ENCODE assay signal across 22 cellular contexts in genomic region chr16:88844412-88845118, GRCh38. TPM values are rescaled to one million over a fixed set of nuclear protein-coding genes. Genes with fewer than 3 reads are reported as not detected.
DNase-seq lines count a peak whose midpoint lies in the region; FAIRE-seq and TF ChIP-seq lines count a peak whose summit lies in the region.
"Had no signal": no experiment of that assay in that cellular context is flagged by ENCODE, and none has a peak within 500 bp of the region (broad histone marks: within the 10 kb centered on the region; RNA-seq: fewer than 3 reads in every experiment).

No MANE protein-coding gene starts in this region.

- no peak overlapping the region for H2BK15ac ChIP-seq in neuronal stem cell (ENCODE audit: low read length)

- H3K18ac ChIP-seq in neuronal stem cell (ENCODE audit: low read length) = no peak overlapping the region

- DNase-seq in NCI-H2171 treated with DMSO at 0.1 percent for 48 hours (lab: John Stamatoyannopoulos, UW) (peak; percentile 5), NCI-H2171 (lab: John Stamatoyannopoulos, UW) (no peak), chondrocyte (ENCODE audit: low spot score) (no peak), neuronal stem cell (ENCODE audit: low spot score) (no peak), COR-L47 (lab: John Stamatoyannopoulos, UW) (no peak), ovary (no peak), urothelium cell line (ENCODE audit: low spot score) (no peak)
- DNase-seq: activated B cell treated with CpG ODN at 0.5 μM for 24 hours; activated CD8-positive, alpha-beta T cell treated with anti-CD3 and anti-CD28 coated beads, Interleukin-2, amount 10 ng/mL, durations not matched to agents 7 days and 5 days; CD4-positive, CD25-positive, alpha-beta regulatory T cell; EL; IMR-90; left ventricle myocardium inferior; NCI-H1092 treated with DMSO at 0.1 percent for 48 hours had no signal

- H2AK5ac ChIP-seq in neuronal stem cell (ENCODE audit: low read depth, low read length) = no peak overlapping the region

- no CpG with 5 or more reads among the region's 17 CpGs for whole genome bisulfite sequencing in neuronal stem cell (ENCODE audit: extremely low coverage in 2 of 2, insufficient read length in 2 of 2, insufficient replicate concordance in 1 of 2), 2 donors
- WGBS in ovary, 3 donors = 73 to 81% (median 74%) methylated on average over 17 of the region's 17 CpGs

- H2BK12ac ChIP-seq in neuronal stem cell (ENCODE audit: low read length) = no peak overlapping the region

- H3K27me3 ChIP-seq in neuronal stem cell (ENCODE audit: control insufficient read depth in 3 of 3, insufficient read depth in 3 of 3, low read depth in 1 of 3, low read length in 3 of 3) = no peaks in the 10 kb centered on the region
- no peaks in the 10 kb centered on the region for H3K27me3 ChIP-seq in ovary
- H3K27me3 ChIP-seq: tibial nerve had no signal

- no peaks in the 10 kb centered on the region for H3K9me3 ChIP-seq in neuronal stem cell (replicated peaks in 1 of 2; ENCODE audit: control insufficient read depth in 2 of 2, insufficient read depth in 1 of 2, low read depth in 1 of 2, low read length in 2 of 2)
- no peaks in the 10 kb centered on the region for H3K9me3 ChIP-seq in ovary
- H3K9me3 ChIP-seq: HAP-1, left ventricle myocardium inferior, tibial nerve had no signal

- H3K27me3 Mint-ChIP-seq in chondrocyte (ENCODE audit: low read depth) = no peaks in the 10 kb centered on the region
- H3K27me3 Mint-ChIP-seq: activated B cell treated with CpG ODN at 0.5 μM for 24 hours; CD4-positive, CD25-positive, alpha-beta regulatory T cell; central memory CD8-positive, alpha-beta T cell had no signal

- H4K91ac ChIP-seq in neuronal stem cell (ENCODE audit: low read depth, low read length, poor library complexity) = no peak overlapping the region

- no peak overlapping the region for H3K4me3 Mint-ChIP-seq in chondrocyte (ENCODE audit: unreplicated experiment)
- H3K4me3 Mint-ChIP-seq: activated B cell treated with CpG ODN at 0.5 μM for 24 hours; activated CD8-positive, alpha-beta T cell treated with anti-CD3 and anti-CD28 coated beads, Interleukin-2, amount 10 ng/mL, durations not matched to agents 7 days and 5 days; CD4-positive, CD25-positive, alpha-beta regulatory T cell; central memory CD8-positive, alpha-beta T cell; T-helper 1 cell treated with Interleukin-12 subunit alpha and Interleukin-12 subunit beta and Interleukin-4 antibody, amounts not matched to agents 30 μg/mL and 1 μg/mL, for 36 hours had no signal

- TF ChIP-seq POLR2A in ovary (IDR thresholded peaks at IDR 0.05) = no peak

- no peak overlapping the region for H3K27ac ChIP-seq in neuronal stem cell (replicated peaks; ENCODE audit: low read length)
- H3K27ac ChIP-seq in ovary = no peak overlapping the region
- H3K27ac ChIP-seq: left ventricle myocardium inferior, tibial nerve had no signal

- H4K8ac ChIP-seq in neuronal stem cell (ENCODE audit: low read depth, low read length) = peak overlapping the region; percentile 65

- intact Hi-C loops in ovary (cut with DNase I) = no loop called here

- TF ChIP-seq EP300 in ovary (IDR thresholded peaks at IDR 0.05) = no peak

- H3K4me1 Mint-ChIP-seq in chondrocyte (ENCODE audit: low read depth) = no peaks in the 10 kb centered on the region
- H3K4me1 Mint-ChIP-seq: central memory CD8-positive, alpha-beta T cell had no signal

- no peaks in the 10 kb centered on the region for H3K9me3 Mint-ChIP-seq in chondrocyte (ENCODE audit: low read depth)
- H3K9me3 Mint-ChIP-seq: activated B cell treated with CpG ODN at 0.5 μM for 24 hours; CD4-positive, CD25-positive, alpha-beta regulatory T cell; central memory CD8-positive, alpha-beta T cell; T-helper 1 cell treated with Interleukin-12 subunit alpha and Interleukin-12 subunit beta and Interleukin-4 antibody, amounts not matched to agents 30 μg/mL and 1 μg/mL, for 36 hours had no signal

- peaks cover 4% of the 10 kb centered on the region for H3K79me1 ChIP-seq in neuronal stem cell (ENCODE audit: low read depth, low read length)

- H3K36me3 ChIP-seq in neuronal stem cell (replicated peaks in 1 of 2; ENCODE audit: control insufficient read depth in 2 of 2, insufficient read depth in 2 of 2, low read length in 2 of 2) (peaks cover 0 to 4% of the 10 kb centered on the region in 2 donors), ovary (no peaks in the 10 kb centered on the region)
- H3K36me3 ChIP-seq: HAP-1 had no signal

- FAIRE-seq in urothelium cell line (lab: Jason Lieb, UNC) = no peak
- FAIRE-seq: A204.1, endometrium had no signal

- H3K4me1 ChIP-seq in neuronal stem cell (ENCODE audit: control insufficient read depth in 2 of 2, insufficient read depth in 1 of 2, low read depth in 1 of 2, low read length in 2 of 2) = no peaks in the 10 kb centered on the region
- no peaks in the 10 kb centered on the region for H3K4me1 ChIP-seq in ovary (ENCODE audit: insufficient read depth)
- H3K4me1 ChIP-seq: HAP-1, left ventricle myocardium inferior, tibial nerve had no signal

- no peak overlapping the region for H2BK120ac ChIP-seq in neuronal stem cell (ENCODE audit: low read depth, low read length)

- no peak overlapping the region for H3K9ac ChIP-seq in neuronal stem cell (ENCODE audit: low read depth, low read length, poor library complexity)

- H2AFZ ChIP-seq in neuronal stem cell (ENCODE audit: low read length) = no peak overlapping the region

- peak overlapping the region; percentile 29 for H2BK5ac ChIP-seq in neuronal stem cell (ENCODE audit: low read length)

- H3K4ac ChIP-seq in neuronal stem cell (ENCODE audit: low read length) = no peak overlapping the region

- H3K4me2 ChIP-seq in neuronal stem cell (ENCODE audit: insufficient read depth, low read length, poor library complexity, severe bottlenecking) = no peak overlapping the region

- H3K27ac Mint-ChIP-seq in chondrocyte (ENCODE audit: unreplicated experiment) = no peak overlapping the region
- H3K27ac Mint-ChIP-seq: activated B cell treated with CpG ODN at 0.5 μM for 24 hours; activated CD8-positive, alpha-beta T cell treated with anti-CD3 and anti-CD28 coated beads, Interleukin-2, amount 10 ng/mL, durations not matched to agents 7 days and 5 days; CD4-positive, CD25-positive, alpha-beta regulatory T cell; T-helper 1 cell treated with Interleukin-12 subunit alpha and Interleukin-12 subunit beta and Interleukin-4 antibody, amounts not matched to agents 30 μg/mL and 1 μg/mL, for 36 hours had no signal

- no peak overlapping the region for H3K4me3 ChIP-seq in neuronal stem cell (ENCODE audit: low read length in 2 of 2)
- H3K4me3 ChIP-seq in ovary = no peak overlapping the region
- H3K4me3 ChIP-seq: HAP-1, left ventricle myocardium inferior, tibial nerve had no signal

- peaks cover 8% of the 10 kb centered on the region for H3K36me3 Mint-ChIP-seq in chondrocyte (ENCODE audit: low read depth)

- H3K14ac ChIP-seq in neuronal stem cell (ENCODE audit: low read length) = no peak overlapping the region

- no peak overlapping the region for H3K23ac ChIP-seq in neuronal stem cell (ENCODE audit: low read depth, low read length, poor library complexity)

- TF ChIP-seq CTCF in LNCAP (IDR thresholded peaks at IDR 0.05) (peak; percentile 50), chondrocyte (IDR thresholded peaks at IDR 0.05) (peak; percentile 17), ovary (IDR thresholded peaks at IDR 0.05) (no peak)

RNA-seq across cellular contexts. Expression of gene GALNS, which starts 12.2 kb away (rescaled TPM):
- total RNA-seq in chondrocyte (34.1 to 36.6 TPM (median 34.6 TPM) in 3 replicates), ovary (10 to 100 TPM; 14.1 to 30.1 (median 21.6) TPM)
- polyA plus RNA-seq in neuronal stem cell (2013, experiment 1 of 2) = 9.6 TPM
- polyA plus RNA-seq in neuronal stem cell (2013, experiment 2 of 2) = 9.1 TPM
- polyA plus RNA-seq in ovary = 10 to 100 TPM; 14.0 to 40.4 TPM

RNA-seq across cellular contexts. Expression of gene TRAPPC2L, which starts 12.4 kb away (rescaled TPM):
- total RNA-seq in chondrocyte (42.7 to 55.8 TPM (median 52.5 TPM) in 3 replicates), ovary (10 to 100 TPM; 37.2 to 65.7 (median 56.3) TPM)
- polyA plus RNA-seq in neuronal stem cell (2013, experiment 1 of 2) = 57.0 TPM
- 58.2 TPM for polyA plus RNA-seq in neuronal stem cell (2013, experiment 2 of 2)
- polyA plus RNA-seq in ovary = 100 to 1,000 TPM in 1 of 2 donors, 10 to 100 TPM in 1; 58.6 to 101 TPM

RNA-seq across cellular contexts. Expression of gene PABPN1L, which starts 21.9 kb away (rescaled TPM):
- total RNA-seq in chondrocyte (not detected in 3 replicates), ovary (not detected)
- not detected for polyA plus RNA-seq in neuronal stem cell (2013, experiment 1 of 2)
- not detected for polyA plus RNA-seq in neuronal stem cell (2013, experiment 2 of 2)
- polyA plus RNA-seq in ovary = under 1 TPM in 1 of 2 donors, not detected in 1; 0.25 TPM
- total RNA-seq: activated CD8-positive, alpha-beta T cell treated with anti-CD3 and anti-CD28 coated beads, Interleukin-2, amount 10 ng/mL, durations not matched to agents 7 days and 5 days; CD4-positive, CD25-positive, alpha-beta regulatory T cell; IMR-90; left ventricle myocardium inferior; posterior vena cava; tibial nerve had no signal
- polyA plus RNA-seq: CD4-positive, CD25-positive, alpha-beta regulatory T cell; IMR-90 had no signal

RNA-seq across cellular contexts. Expression of gene APRT, which starts 32.8 kb away (rescaled TPM):
- total RNA-seq in chondrocyte (68.8 to 90.2 TPM (median 70.7 TPM) in 3 replicates), ovary (100 to 1,000 TPM in 2 of 7 donors, 10 to 100 TPM in 5; 51.3 to 150 (median 74.1) TPM)
- polyA plus RNA-seq in neuronal stem cell (2013, experiment 1 of 2) = 146 TPM
- 150 TPM for polyA plus RNA-seq in neuronal stem cell (2013, experiment 2 of 2)
- polyA plus RNA-seq in ovary = 10 to 100 TPM; 12.7 to 76.9 TPM

RNA-seq across cellular contexts. Expression of gene CDT1, which starts 41.0 kb away (rescaled TPM):
- total RNA-seq in chondrocyte (2.9 to 11.7 TPM (median 3.7 TPM) in 3 replicates), ovary (1 to 10 TPM in 4 of 7 donors, under 1 TPM in 2, not detected in 1; 0.66 to 3.2 (median 1.5) TPM)
- 40.6 TPM for polyA plus RNA-seq in neuronal stem cell (2013, experiment 1 of 2)
- polyA plus RNA-seq in neuronal stem cell (2013, experiment 2 of 2) = 40.0 TPM
- polyA plus RNA-seq in ovary = under 1 TPM; 0.18 to 0.56 TPM

Comparison
In these comparisons a context has a peak if more than half of its experiments do, and no peak if none do; other contexts are left out.
1. CTCF ChIP-seq: peak in LNCAP (single experiment) and chondrocyte (single experiment); none in ovary (0 of 3).